1 cellular context compared by ENCODE assay signal in genomic region chr6:136792945-136793289, GRCh38.
TF ChIP-seq lines count a peak whose summit lies in the region.

No MANE protein-coding gene starts in this region.

TF ChIP-seq in HEK293, 187 proteins besides CTCF, POLR2A, EP300 and RAD21 (continued from another document and continues in another):
- TF ChIP-seq PRDM6 (tag by site-specific recombination; IDR thresholded peaks at IDR 0.05) (no peak), PATZ1 (tag by site-specific recombination; IDR thresholded peaks at IDR 0.05) (peak; percentile 91), ZNF658 (tag by site-specific recombination; IDR thresholded peaks at IDR 0.05) (no peak), PBX3 (CRISPR knock-in tag; IDR thresholded peaks at IDR 0.05) (no peak), ZNF530 (tag by site-specific recombination; IDR thresholded peaks at IDR 0.05; ENCODE audit: low read depth) (no peak), ZNF654 (tag by site-specific recombination; IDR thresholded peaks at IDR 0.05; ENCODE audit: low read depth) (peak; percentile 89), ZNF473 (tag by site-specific recombination; IDR thresholded peaks at IDR 0.05) (no peak), ZNF701 (tag by site-specific recombination; IDR thresholded peaks at IDR 0.05) (no peak), ZBTB21 (tag by site-specific recombination; IDR thresholded peaks at IDR 0.05) (no peak), ZNF426 (tag by site-specific recombination; IDR thresholded peaks at IDR 0.05) (no peak), ZNF121 (tag by site-specific recombination; IDR thresholded peaks at IDR 0.05) (peak; percentile 0; the same call in 1 of the 2 replicates), ZNF394 (tag by site-specific recombination; IDR thresholded peaks at IDR 0.05; ENCODE audit: borderline replicate concordance) (peak; percentile 67; the same call in 1 of the 2 replicates), ZNF677 (tag by site-specific recombination; IDR thresholded peaks at IDR 0.05) (no peak), ZNF24 (tag by site-specific recombination; IDR thresholded peaks at IDR 0.05) (no peak), ZNF404 (tag by site-specific recombination; IDR thresholded peaks at IDR 0.05) (no peak), ZBTB7A (tag by site-specific recombination; IDR thresholded peaks at IDR 0.05; ENCODE audit: low read depth) (no peak), KLF16 (tag by site-specific recombination; IDR thresholded peaks at IDR 0.05) (peak; percentile 5; the same call in 1 of the 2 replicates), ZNF324 (tag by site-specific recombination; IDR thresholded peaks at IDR 0.05) (no peak; the same call in 1 of the 2 replicates), ZNF48 (tag by site-specific recombination; IDR thresholded peaks at IDR 0.05) (no peak), ZNF624 (tag by site-specific recombination; IDR thresholded peaks at IDR 0.05) (no peak), PRDM10 (tag by site-specific recombination; IDR thresholded peaks at IDR 0.05) (0 out of 2 replicates have a peak, but pooled peaks have one; percentile 46), ZNF645 (tag by site-specific recombination; IDR thresholded peaks at IDR 0.05) (no peak), ZNF560 (tag by site-specific recombination; IDR thresholded peaks at IDR 0.05; ENCODE audit: borderline replicate concordance) (no peak), PRDM1 (tag by site-specific recombination; IDR thresholded peaks at IDR 0.05) (peak; percentile 40), TCF7L2 (IDR thresholded peaks at IDR 0.05; ENCODE audit: borderline replicate concordance, low read depth, low read length) (no peak), ZNF529 (tag by site-specific recombination; IDR thresholded peaks at IDR 0.05; ENCODE audit: insufficient replicate concordance) (no peak), ZNF169 (tag by site-specific recombination; IDR thresholded peaks at IDR 0.05) (no peak), ZNF704 (tag by site-specific recombination; IDR thresholded peaks at IDR 0.05) (no peak), ZBTB26 (tag by site-specific recombination; optimal IDR thresholded peaks at IDR 0.05) (peak; percentile 83), ZBTB20 (tag by site-specific recombination; IDR thresholded peaks at IDR 0.05) (peak; percentile 55), WT1 (tag by site-specific recombination; IDR thresholded peaks at IDR 0.05) (peak; percentile 7; the same call in 1 of the 2 replicates), ZNF768 (tag by site-specific recombination; IDR thresholded peaks at IDR 0.05) (no peak), ZNF664 (tag by site-specific recombination; IDR thresholded peaks at IDR 0.05) (no peak), ZSCAN23 (tag by site-specific recombination; IDR thresholded peaks at IDR 0.05) (peak; percentile 5; the same call in 1 of the 2 replicates), ZNF112 (tag by site-specific recombination; IDR thresholded peaks at IDR 0.05) (no peak), ZBTB17 (tag by site-specific recombination; IDR thresholded peaks at IDR 0.05) (peak; percentile 96), ZSCAN4 (tag by site-specific recombination; IDR thresholded peaks at IDR 0.05) (no peak; the same call in none of the 2 replicates), ZNF18 (tag by site-specific recombination; IDR thresholded peaks at IDR 0.05) (0 out of 2 replicates have a peak, but pooled peaks have one; percentile 21), ZBTB49 (tag by site-specific recombination; IDR thresholded peaks at IDR 0.05; ENCODE audit: low read depth) (no peak), KLF8 (tag by site-specific recombination; IDR thresholded peaks at IDR 0.05) (peak; percentile 81; the same call in 1 of the 2 replicates), ZXDB (tag by site-specific recombination; IDR thresholded peaks at IDR 0.05) (peak; percentile 59; the same call in 1 of the 2 replicates)
